2 cellular contexts compared by ENCODE assay signal in the genomic region with DNA sequence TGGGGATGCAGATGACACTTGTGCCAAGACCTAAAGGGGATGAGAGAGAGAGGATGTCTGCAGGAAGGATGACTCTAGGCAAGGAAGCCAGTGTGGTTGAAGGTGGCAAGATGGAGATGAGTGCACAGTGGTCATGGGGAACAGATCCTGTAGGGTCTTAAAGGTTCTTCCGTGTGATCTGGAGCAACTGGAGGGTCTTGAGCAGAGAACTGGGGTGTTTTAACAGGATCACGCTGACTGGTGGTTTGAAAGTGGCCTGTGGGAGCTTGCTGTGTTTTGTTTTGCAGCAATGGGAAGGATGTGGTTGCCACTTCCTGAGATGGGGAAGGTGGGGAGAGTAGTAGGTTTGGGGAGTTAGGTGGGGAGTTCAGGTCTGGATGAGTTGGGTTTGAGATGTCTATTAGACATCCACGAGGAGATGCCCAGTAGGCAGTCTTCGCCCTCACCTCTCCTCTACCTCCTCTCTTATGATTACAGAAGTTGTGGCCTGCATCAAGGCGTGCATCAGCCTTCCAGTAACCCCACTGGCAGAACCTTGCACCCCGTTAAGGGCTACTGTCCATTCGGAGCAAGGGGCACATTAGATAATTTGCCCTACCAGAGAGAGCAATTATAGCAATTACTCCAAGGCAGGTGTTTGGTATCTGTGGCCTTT.
TF ChIP-seq lines count a peak whose summit lies in the region.

No MANE protein-coding gene starts in this region.

TF ChIP-seq in SK-N-SH, 30 proteins besides CTCF, POLR2A, EP300 and RAD21 (continued from another document):
- TF ChIP-seq, protein P1, sequence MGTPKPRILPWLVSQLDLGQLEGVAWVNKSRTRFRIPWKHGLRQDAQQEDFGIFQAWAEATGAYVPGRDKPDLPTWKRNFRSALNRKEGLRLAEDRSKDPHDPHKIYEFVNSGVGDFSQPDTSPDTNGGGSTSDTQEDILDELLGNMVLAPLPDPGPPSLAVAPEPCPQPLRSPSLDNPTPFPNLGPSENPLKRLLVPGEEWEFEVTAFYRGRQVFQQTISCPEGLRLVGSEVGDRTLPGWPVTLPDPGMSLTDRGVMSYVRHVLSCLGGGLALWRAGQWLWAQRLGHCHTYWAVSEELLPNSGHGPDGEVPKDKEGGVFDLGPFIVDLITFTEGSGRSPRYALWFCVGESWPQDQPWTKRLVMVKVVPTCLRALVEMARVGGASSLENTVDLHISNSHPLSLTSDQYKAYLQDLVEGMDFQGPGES (IDR thresholded peaks at IDR 0.05; ENCODE audit: low read depth, low read length) = no peak
- TF ChIP-seq NFIC (IDR thresholded peaks at IDR 0.05; ENCODE audit: borderline replicate concordance) (no peak), RFX5 (IDR thresholded peaks at IDR 0.05; ENCODE audit: low read length) (no peak), GABPA (IDR thresholded peaks at IDR 0.05; ENCODE audit: low read depth) (no peak), SMC3 (IDR thresholded peaks at IDR 0.05; ENCODE audit: low read depth, low read length) (no peak), MEF2A (IDR thresholded peaks at IDR 0.05; ENCODE audit: borderline replicate concordance, low read depth) (no peak), JUND (IDR thresholded peaks at IDR 0.05) (no peak), FOSL2 (IDR thresholded peaks at IDR 0.05; ENCODE audit: borderline replicate concordance, low read depth) (no peak), TEAD4 (IDR thresholded peaks at IDR 0.05; ENCODE audit: borderline replicate concordance, insufficient read depth) (no peak)
TF ChIP-seq in SK-N-SH: peak in this region for 0.

TF ChIP-seq in SK-N-SH treated with all-trans-retinoic acid at 6 μM for 48 hours, 23 proteins besides CTCF, POLR2A, EP300 and RAD21 (continued from another document):
- TF ChIP-seq, protein P2, sequence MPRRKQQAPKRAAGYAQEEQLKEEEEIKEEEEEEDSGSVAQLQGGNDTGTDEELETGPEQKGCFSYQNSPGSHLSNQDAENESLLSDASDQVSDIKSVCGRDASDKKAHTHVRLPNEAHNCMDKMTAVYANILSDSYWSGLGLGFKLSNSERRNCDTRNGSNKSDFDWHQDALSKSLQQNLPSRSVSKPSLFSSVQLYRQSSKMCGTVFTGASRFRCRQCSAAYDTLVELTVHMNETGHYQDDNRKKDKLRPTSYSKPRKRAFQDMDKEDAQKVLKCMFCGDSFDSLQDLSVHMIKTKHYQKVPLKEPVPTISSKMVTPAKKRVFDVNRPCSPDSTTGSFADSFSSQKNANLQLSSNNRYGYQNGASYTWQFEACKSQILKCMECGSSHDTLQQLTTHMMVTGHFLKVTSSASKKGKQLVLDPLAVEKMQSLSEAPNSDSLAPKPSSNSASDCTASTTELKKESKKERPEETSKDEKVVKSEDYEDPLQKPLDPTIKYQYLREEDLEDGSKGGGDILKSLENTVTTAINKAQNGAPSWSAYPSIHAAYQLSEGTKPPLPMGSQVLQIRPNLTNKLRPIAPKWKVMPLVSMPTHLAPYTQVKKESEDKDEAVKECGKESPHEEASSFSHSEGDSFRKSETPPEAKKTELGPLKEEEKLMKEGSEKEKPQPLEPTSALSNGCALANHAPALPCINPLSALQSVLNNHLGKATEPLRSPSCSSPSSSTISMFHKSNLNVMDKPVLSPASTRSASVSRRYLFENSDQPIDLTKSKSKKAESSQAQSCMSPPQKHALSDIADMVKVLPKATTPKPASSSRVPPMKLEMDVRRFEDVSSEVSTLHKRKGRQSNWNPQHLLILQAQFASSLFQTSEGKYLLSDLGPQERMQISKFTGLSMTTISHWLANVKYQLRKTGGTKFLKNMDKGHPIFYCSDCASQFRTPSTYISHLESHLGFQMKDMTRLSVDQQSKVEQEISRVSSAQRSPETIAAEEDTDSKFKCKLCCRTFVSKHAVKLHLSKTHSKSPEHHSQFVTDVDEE (CRISPR knock-in tag; IDR thresholded peaks at IDR 0.05) = no peak
- TF ChIP-seq SNAI2 (CRISPR knock-in tag; IDR thresholded peaks at IDR 0.05) (no peak), ZFP3 (CRISPR knock-in tag; IDR thresholded peaks at IDR 0.05) (no peak), ZFP30 (CRISPR knock-in tag; IDR thresholded peaks at IDR 0.05) (no peak), TCF4 (CRISPR knock-in tag; IDR thresholded peaks at IDR 0.05; ENCODE audit: borderline replicate concordance) (no peak), ZNF565 (CRISPR knock-in tag; conservative IDR thresholded peaks at IDR 0.05; ENCODE audit: low read depth) (no peak), ZNF70 (CRISPR knock-in tag; IDR thresholded peaks at IDR 0.05) (no peak), BACH2 (CRISPR knock-in tag; IDR thresholded peaks at IDR 0.05; ENCODE audit: borderline replicate concordance) (no peak), ISL1 (CRISPR knock-in tag; IDR thresholded peaks at IDR 0.05) (no peak), GLIS3 (CRISPR knock-in tag; IDR thresholded peaks at IDR 0.05) (no peak)
